Comparison of ENCODE assay signal across 8 cellular contexts in the genomic region with DNA sequence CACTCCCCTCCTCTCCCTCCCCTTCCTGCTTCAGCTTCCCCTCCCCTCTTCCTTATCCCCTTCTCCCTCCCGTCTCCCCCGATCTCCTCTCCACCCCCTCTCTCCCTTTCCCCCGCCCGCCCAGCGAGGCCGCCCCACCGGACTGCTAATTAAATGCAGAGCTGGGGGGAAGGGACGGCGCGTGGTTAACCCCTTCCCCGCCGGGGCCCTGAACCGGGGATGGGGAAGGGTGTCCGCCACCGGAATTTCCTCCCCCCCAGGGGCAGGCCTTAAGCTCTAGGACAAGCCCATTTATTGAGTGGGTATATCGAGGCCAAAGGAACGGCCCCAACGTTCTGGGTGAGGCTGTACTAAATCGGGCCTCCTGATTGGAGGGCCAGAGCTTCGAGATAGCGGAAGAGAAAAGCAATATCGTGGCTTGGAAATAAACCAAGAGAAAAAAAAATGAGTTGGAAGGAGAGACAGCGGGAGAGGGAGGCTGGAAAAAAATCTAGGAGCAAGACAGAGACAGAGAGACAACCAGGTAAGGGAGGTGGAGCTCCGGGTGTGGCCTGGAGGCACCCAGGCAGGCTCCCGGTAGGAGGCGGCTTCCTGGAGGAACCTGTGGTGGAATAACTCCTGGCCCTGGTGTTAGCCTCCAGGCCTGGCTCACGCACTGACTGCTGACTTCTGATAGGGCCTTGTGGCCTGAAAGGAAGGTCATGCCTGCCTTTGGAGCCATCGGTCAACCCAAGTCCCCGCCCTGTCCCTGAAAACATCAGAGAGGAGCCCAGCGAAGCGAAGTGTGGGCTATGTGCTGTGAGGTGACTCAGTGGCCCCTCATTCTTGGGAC. TPM values are rescaled to one million over a fixed set of nuclear protein-coding genes. Genes with fewer than 3 reads are reported as not detected.
A peak's percentile ranks its signal among the peaks of the same experiment; 100 is the strongest.
DNase-seq lines count a peak whose midpoint lies in the region; ATAC-seq, FAIRE-seq and TF ChIP-seq lines count a peak whose summit lies in the region.

No MANE protein-coding gene starts in this region.

- ATAC-seq in CD8-positive, alpha-beta T cell: no peak
- ATAC-seq in GM21390 (IDR thresholded peaks at IDR 0.05; ENCODE audit: unreplicated experiment): no peak
- no peak for ATAC-seq in esophagus mucosa

- H3K27me3 Mint-ChIP-seq in CD8-positive, alpha-beta T cell (ENCODE audit: low read depth): no peaks in the 10 kb centered on the region

- POLR2A ChIA-PET in CD8-positive, alpha-beta T cell (lab: Charles Lee): interaction anchor here (1.0 to 6.1 kb wide), 6 partner anchors 8 to 29 kb away, joined by 4 to 146 read pairs (median 20); a partner anchor contains a TSS

- no peak for TF ChIP-seq CTCF in CD8-positive, alpha-beta T cell (IDR thresholded peaks at IDR 0.05)
- TF ChIP-seq CTCF in HL-60 (IDR thresholded peaks at IDR 0.05; ENCODE audit: insufficient read depth, low read length) (no peak), kidney (IDR thresholded peaks at IDR 0.05; ENCODE audit: borderline replicate concordance, extremely low read depth, insufficient read depth) (no peak)

- DNase-seq in CD8-positive, alpha-beta T cell: peak in 3 of 7 experiments; percentile 37 to 45 (median 37)
- DNase-seq in HL-60 (ENCODE audit: low read depth in 1 of 2, low spot score in 1 of 2): peak; percentile 81 to 85
- peak; percentile 86 for DNase-seq in SK-N-DZ (ENCODE audit: low spot score)
- DNase-seq in cerebellum (ENCODE audit: low spot score): peak; percentile 78
- DNase-seq in kidney: peak; percentile 96
- peak; percentile 77 for DNase-seq in small intestine

- intact Hi-C loops in CD8-positive, alpha-beta T cell (cut with DNase I, micrococcal nuclease): loop anchor here in 1 of 2 experiments (10.0 kb wide), 1 partner anchor 288 kb away; a partner anchor contains a TSS
- intact Hi-C loops in kidney (cut with DNase I): no loop called here

- peak overlapping the region; percentile 93 for H3K27ac ChIP-seq in CD8-positive, alpha-beta T cell (ENCODE audit: low read depth, low read length)
- peak overlapping the region; percentile 96 for H3K27ac ChIP-seq in HL-60 (replicated peaks)
- peak overlapping the region; percentile 98 to 100 for H3K27ac ChIP-seq in kidney (ENCODE audit: low read depth in 2 of 2, low read length in 2 of 2)
- H3K27ac ChIP-seq in small intestine (ENCODE audit: low read depth in 1 of 2, low read length in 1 of 2): peak overlapping the region; percentile 99

- H3K36me3 Mint-ChIP-seq in CD8-positive, alpha-beta T cell: no peaks in the 10 kb centered on the region

- H3K27me3 ChIP-seq in CD8-positive, alpha-beta T cell (ENCODE audit: insufficient read depth, low read length): no peaks in the 10 kb centered on the region
- H3K27me3 ChIP-seq in HL-60 (ENCODE audit: insufficient read depth, poor library complexity, severe bottlenecking) (no peaks in the 10 kb centered on the region), small intestine (ENCODE audit: control insufficient read depth in 2 of 2, insufficient read depth in 2 of 2, low read length in 2 of 2) (no peaks in the 10 kb centered on the region)

- CTCF ChIA-PET in CD8-positive, alpha-beta T cell (lab: Charles Lee): interaction anchor here (0.8 to 4.6 kb wide), 6 partner anchors 11 to 36 kb away, joined by 3 to 34 read pairs (median 4); a partner anchor contains a TSS

- peak overlapping the region; percentile 95 for H3K9ac ChIP-seq in kidney (ENCODE audit: low read length in 2 of 2)

- H3K27ac Mint-ChIP-seq in CD8-positive, alpha-beta T cell: peak overlapping the region; percentile 95

- peaks cover 55% of the 10 kb centered on the region for H3K4me1 Mint-ChIP-seq in CD8-positive, alpha-beta T cell (ENCODE audit: low read depth)

- H3K36me3 ChIP-seq in CD8-positive, alpha-beta T cell (ENCODE audit: insufficient read depth, low read length): no peaks in the 10 kb centered on the region
- H3K36me3 ChIP-seq in kidney (ENCODE audit: control insufficient read depth in 1 of 2, insufficient read depth in 2 of 2, low read length in 2 of 2) (no peaks in the 10 kb centered on the region), small intestine (ENCODE audit: control insufficient read depth in 2 of 2, insufficient read depth in 2 of 2, low read length in 2 of 2) (no peaks in the 10 kb centered on the region)

- FAIRE-seq in kidney (lab: Jason Lieb, UNC) (no peak), small intestine (lab: Jason Lieb, UNC) (no peak)

- no peaks in the 10 kb centered on the region for H3K9me3 ChIP-seq in CD8-positive, alpha-beta T cell (ENCODE audit: low read length)
- H3K9me3 ChIP-seq in kidney (ENCODE audit: control insufficient read depth in 1 of 2, low read length in 2 of 2) (no peaks in the 10 kb centered on the region), small intestine (ENCODE audit: control insufficient read depth, low read depth) (no peaks in the 10 kb centered on the region)

- 8 to 9% (median 9%) methylated on average over 28 to 31 of the region's 31 CpGs for WGBS in small intestine, 3 donors

- H3K4me1 ChIP-seq in CD8-positive, alpha-beta T cell (ENCODE audit: insufficient read depth, low read length): peaks cover 54% of the 10 kb centered on the region
- H3K4me1 ChIP-seq in kidney (ENCODE audit: control insufficient read depth in 1 of 2, insufficient read depth in 1 of 2, low read depth in 1 of 2, low read length in 2 of 2) (peaks cover 8 to 9% of the 10 kb centered on the region in 2 donors), small intestine (ENCODE audit: control insufficient read depth in 2 of 2, insufficient read depth in 1 of 2, low read depth in 1 of 2, low read length in 1 of 2) (no peaks in the 10 kb centered on the region)

- peak overlapping the region; percentile 86 for H3K4me3 Mint-ChIP-seq in CD8-positive, alpha-beta T cell

- peak overlapping the region; percentile 71 for H3K4me3 ChIP-seq in CD8-positive, alpha-beta T cell (ENCODE audit: low read depth, low read length)
- H3K4me3 ChIP-seq in HL-60 (replicated peaks; ENCODE audit: insufficient read depth, low read length) (peak overlapping the region; percentile 41), kidney (ENCODE audit: low read length in 2 of 2) (peak overlapping the region; percentile 82 to 85), small intestine (ENCODE audit: low read depth in 1 of 2, low read length in 2 of 2) (peak overlapping the region; percentile 56)

- no peaks in the 10 kb centered on the region for H3K9me3 Mint-ChIP-seq in CD8-positive, alpha-beta T cell

RNA-seq across cellular contexts. Expression of a gene that starts 11.6 kb away (rescaled TPM):
- 1,000 to 10,000 TPM; 1,995 to 2,125 TPM for total RNA-seq in CD8-positive, alpha-beta T cell
- 80.4 and 92.1 TPM in 2 replicates for polyA plus RNA-seq in SK-N-DZ (2014; cell fraction: cytosol; rRNA removed)
- polyA plus RNA-seq in SK-N-DZ (2014; cell fraction: nucleus; rRNA removed): 28.1 and 57.8 TPM in 2 replicates
- 60.1 TPM for total RNA-seq in cerebellum
- total RNA-seq in kidney: 181 TPM
- 117 TPM for polyA plus RNA-seq in kidney (ENCODE audit: insufficient read depth, low read depth, low replicate concordance)
- polyA plus RNA-seq in small intestine: 100 to 1,000 TPM; 129 to 211 (median 159) TPM
- total RNA-seq in esophagus mucosa: 61.5 TPM

RNA-seq across cellular contexts. Expression of a gene that starts 18.8 kb away (rescaled TPM):
- total RNA-seq in CD8-positive, alpha-beta T cell: 10 to 100 TPM in 1 of 2 experiments, 1 to 10 TPM in 1; 7.6 to 10.4 TPM
- 0.29 TPM in 1 of 2 replicates, not detected in the other for polyA plus RNA-seq in SK-N-DZ (2014; cell fraction: cytosol; rRNA removed)
- polyA plus RNA-seq in SK-N-DZ (2014; cell fraction: nucleus; rRNA removed): 0.04 and 1.1 TPM in 2 replicates
- total RNA-seq in cerebellum: 2.9 TPM
- 6.3 TPM for total RNA-seq in kidney
- polyA plus RNA-seq in kidney (ENCODE audit: insufficient read depth, low read depth, low replicate concordance): 0.82 TPM
- 10 to 100 TPM in 1 of 3 donors, 1 to 10 TPM in 2; 1.5 to 15.2 (median 5.4) TPM for polyA plus RNA-seq in small intestine
- 0.56 TPM for total RNA-seq in esophagus mucosa

RNA-seq across cellular contexts. Expression of a gene that starts 29.9 kb away (rescaled TPM):
- total RNA-seq in CD8-positive, alpha-beta T cell: 10 to 100 TPM; 41.1 to 43.9 TPM
- 531 and 764 TPM in 2 replicates for polyA plus RNA-seq in SK-N-DZ (2014; cell fraction: cytosol; rRNA removed)
- polyA plus RNA-seq in SK-N-DZ (2014; cell fraction: nucleus; rRNA removed): 542 and 583 TPM in 2 replicates
- total RNA-seq in cerebellum (55.1 TPM), kidney (87.7 TPM), esophagus mucosa (85.0 TPM)
- polyA plus RNA-seq in kidney (ENCODE audit: insufficient read depth, low read depth, low replicate concordance) (245 TPM), small intestine (100 to 1,000 TPM; 166 to 269 (median 206) TPM)

RNA-seq across cellular contexts. Expression of a gene that starts 47.4 kb away (rescaled TPM):
- total RNA-seq in CD8-positive, alpha-beta T cell: 10 to 100 TPM; 20.0 to 25.2 TPM
- 0.05 and 0.13 TPM in 2 replicates for polyA plus RNA-seq in SK-N-DZ (2014; cell fraction: cytosol; rRNA removed)
- polyA plus RNA-seq in SK-N-DZ (2014; cell fraction: nucleus; rRNA removed): not detected in 2 replicates
- total RNA-seq in cerebellum: 13.4 TPM
- 54.5 TPM for total RNA-seq in kidney
- 76.1 TPM for polyA plus RNA-seq in kidney (ENCODE audit: insufficient read depth, low read depth, low replicate concordance)
- polyA plus RNA-seq in small intestine: 10 to 100 TPM; 29.1 to 47.0 (median 30.3) TPM
- total RNA-seq in esophagus mucosa: 5.5 TPM

Comparison
In these comparisons a context has a peak if more than half of its experiments do, and no peak if none do; other contexts are left out.
1. RNA of a gene that starts 11.6 kb away (total RNA-seq): 1,995 to 2,125 TPM in CD8-positive, alpha-beta T cell; 181 TPM in kidney (single experiment), 61.5 TPM in esophagus mucosa (single experiment) and 60.1 TPM in cerebellum (single experiment); every median in the first group is over 10 times any median in the second.
2. Peak in every context shown above with its lines, with median percentiles within 50 percentile points of each other: H3K27ac ChIP-seq and H3K4me3 ChIP-seq.